Comparison of ENCODE assay signal across 9 cellular contexts in the genomic region with DNA sequence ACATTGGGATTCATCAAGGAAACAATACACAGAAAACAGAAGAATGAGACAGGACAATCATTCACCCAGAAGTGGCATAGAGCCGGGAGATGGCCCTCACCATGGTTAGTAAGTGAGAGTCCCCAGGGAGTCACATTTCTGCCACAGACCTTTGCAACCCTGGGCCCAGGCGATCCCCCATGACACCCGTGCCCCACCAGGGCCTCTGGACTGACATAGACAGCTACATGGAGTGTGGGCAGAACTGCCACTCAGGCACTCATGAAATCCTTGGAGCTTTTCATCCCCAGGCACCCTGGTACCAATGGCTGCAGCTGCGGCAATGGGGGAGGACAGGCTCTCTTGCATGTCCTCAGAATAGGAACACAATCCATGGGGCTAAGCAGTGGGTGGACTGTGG.
"Had no signal": no experiment of that assay in that cellular context is flagged by ENCODE, and none has a peak within 500 bp of the region (broad histone marks: within the 10 kb centered on the region; RNA-seq: fewer than 3 reads in every experiment).

No MANE protein-coding gene starts in this region.

- H3K9me3 Mint-ChIP-seq: HFFc6 had no signal

- ATAC-seq: HCT116, HepG2 had no signal

- H3K27ac Mint-ChIP-seq: HFFc6, IgD-negative memory B cell had no signal

- H3K4me3 ChIP-seq: GM23248, HAP-1 had no signal

- H3K4me3 Mint-ChIP-seq: HFFc6, IgD-negative memory B cell had no signal

- H3K27ac ChIP-seq: GM23248, HL-60 had no signal

- DNase-seq: GM23248, GOT3, H7, HFFc6 had no signal

- H3K4me1 ChIP-seq: HAP-1 had no signal

- H3K36me3 ChIP-seq: HAP-1 had no signal

- H3K4me1 Mint-ChIP-seq: IgD-negative memory B cell had no signal

- H3K9ac ChIP-seq: GM23248 had no signal
